In genomic region chr2:162053808-162054155, GRCh38 we compare ENCODE assay signal across 25 cellular contexts. TPM values are rescaled to one million over a fixed set of nuclear protein-coding genes. Genes with fewer than 3 reads are reported as not detected.
DNase-seq lines count a peak whose midpoint lies in the region; ATAC-seq and TF ChIP-seq lines count a peak whose summit lies in the region.
"Had no signal": no experiment of that assay in that cellular context is flagged by ENCODE, and none has a peak within 500 bp of the region (broad histone marks: within the 10 kb centered on the region; RNA-seq: fewer than 3 reads in every experiment).

No MANE protein-coding gene starts in this region.

- no peak for DNase-seq in CD4-positive, CD25-positive, alpha-beta regulatory T cell
- no peak for DNase-seq in mucosa of descending colon
- DNase-seq: 8988T; ACHN; BE2C; C1 segment of cervical spinal cord; CD4-positive, alpha-beta memory T cell; CD8-positive, alpha-beta memory T cell; COR-L47; DMS 273 treated with DMSO at 0.1 percent for 48 hours; DMS153; DMS53; DMS79; DND-41; EL; GDM1 had no signal

- intact Hi-C loops in mucosa of descending colon (cut with DNase I, micrococcal nuclease), result no loop called here

- H3K4me3 Mint-ChIP-seq in CD4-positive, CD25-positive, alpha-beta regulatory T cell, result no peak overlapping the region
- H3K4me3 Mint-ChIP-seq in stimulated activated memory B cell treated with anti-CD40 and anti-IgM and Interleukin-4, amounts not matched to agents 10 μg/mL and 1 μg/mL and 100 μg/mL, for 72 hours, result no peak overlapping the region
- H3K4me3 Mint-ChIP-seq: CD4-positive, alpha-beta memory T cell; CD8-positive, alpha-beta memory T cell had no signal

- TF ChIP-seq CTCF in C4-2B (conservative IDR thresholded peaks at IDR 0.05) (no peak), mucosa of descending colon (IDR thresholded peaks at IDR 0.05) (no peak)

- H3K27ac Mint-ChIP-seq in CD4-positive, CD25-positive, alpha-beta regulatory T cell, result peak overlapping the region in 2 of 3 donors; percentile 29 to 67
- H3K27ac Mint-ChIP-seq in stimulated activated memory B cell treated with anti-CD40 and anti-IgM and Interleukin-4, amounts not matched to agents 10 μg/mL and 1 μg/mL and 100 μg/mL, for 72 hours, result no peak overlapping the region

- no peaks in the 10 kb centered on the region for H3K4me1 ChIP-seq in CD4-positive, CD25-positive, alpha-beta regulatory T cell (ENCODE audit: control insufficient read depth, insufficient read depth, low read length, poor library complexity, severe bottlenecking)
- H3K4me1 ChIP-seq in mucosa of descending colon (ENCODE audit: low read depth), result no peaks in the 10 kb centered on the region
- H3K4me1 ChIP-seq: BE2C, BLaER1 had no signal

- ATAC-seq in CD4-positive, CD25-positive, alpha-beta regulatory T cell (ENCODE audit: low read depth in 2 of 2), result no peak
- peak; percentile 5 for ATAC-seq in esophagus mucosa
- peak; percentile 7 for ATAC-seq in mucosa of descending colon
- no peak for ATAC-seq in stimulated activated memory B cell treated with anti-CD40 and anti-IgM and Interleukin-4, amounts not matched to agents 10 μg/mL and 1 μg/mL and 100 μg/mL, for 72 hours
- ATAC-seq in HG02759 (IDR thresholded peaks at IDR 0.05; ENCODE audit: unreplicated experiment), result no peak
- ATAC-seq in GM18867 (IDR thresholded peaks at IDR 0.05; ENCODE audit: unreplicated experiment), result no peak
- no peak for ATAC-seq in GM19351 (IDR thresholded peaks at IDR 0.05; ENCODE audit: unreplicated experiment)
- ATAC-seq: GM12878 had no signal

- peaks cover 0 to 6% (median 0%) of the 10 kb centered on the region in 7 donors for H3K9me3 Mint-ChIP-seq in CD4-positive, CD25-positive, alpha-beta regulatory T cell
- H3K9me3 Mint-ChIP-seq in stimulated activated memory B cell treated with anti-CD40 and anti-IgM and Interleukin-4, amounts not matched to agents 10 μg/mL and 1 μg/mL and 100 μg/mL, for 72 hours, result peaks cover 6% of the 10 kb centered on the region
- H3K9me3 Mint-ChIP-seq: CD4-positive, alpha-beta memory T cell had no signal

- no peaks in the 10 kb centered on the region for H3K27me3 ChIP-seq in CD4-positive, CD25-positive, alpha-beta regulatory T cell (ENCODE audit: control insufficient read depth, insufficient read depth, low read length)
- H3K27me3 ChIP-seq: BE2C, BLaER1 had no signal

- no peaks in the 10 kb centered on the region for H3K27me3 Mint-ChIP-seq in CD4-positive, CD25-positive, alpha-beta regulatory T cell
- no peaks in the 10 kb centered on the region for H3K27me3 Mint-ChIP-seq in stimulated activated memory B cell treated with anti-CD40 and anti-IgM and Interleukin-4, amounts not matched to agents 10 μg/mL and 1 μg/mL and 100 μg/mL, for 72 hours
- H3K27me3 Mint-ChIP-seq: CD4-positive, alpha-beta memory T cell; CD8-positive, alpha-beta memory T cell had no signal

- H3K4me1 Mint-ChIP-seq in CD4-positive, CD25-positive, alpha-beta regulatory T cell, result peaks cover 17 to 68% (median 37%) of the 10 kb centered on the region in 4 donors
- peaks cover 2% of the 10 kb centered on the region for H3K4me1 Mint-ChIP-seq in stimulated activated memory B cell treated with anti-CD40 and anti-IgM and Interleukin-4, amounts not matched to agents 10 μg/mL and 1 μg/mL and 100 μg/mL, for 72 hours

- H3K36me3 ChIP-seq in CD4-positive, CD25-positive, alpha-beta regulatory T cell (ENCODE audit: control insufficient read depth, insufficient read depth, low read length), result no peaks in the 10 kb centered on the region
- no peaks in the 10 kb centered on the region for H3K36me3 ChIP-seq in mucosa of descending colon (ENCODE audit: low read depth)
- H3K36me3 ChIP-seq: BE2C, BLaER1 had no signal

- H3K36me3 Mint-ChIP-seq in CD4-positive, CD25-positive, alpha-beta regulatory T cell, result peaks cover 14% of the 10 kb centered on the region
- H3K36me3 Mint-ChIP-seq in stimulated activated memory B cell treated with anti-CD40 and anti-IgM and Interleukin-4, amounts not matched to agents 10 μg/mL and 1 μg/mL and 100 μg/mL, for 72 hours, result no peaks in the 10 kb centered on the region

- H3K9me3 ChIP-seq in CD4-positive, CD25-positive, alpha-beta regulatory T cell (ENCODE audit: control insufficient read depth in 2 of 2, low read length in 2 of 2), result peaks cover 0 to 6% of the 10 kb centered on the region in 2 experiments
- peaks cover 15% of the 10 kb centered on the region for H3K9me3 ChIP-seq in mucosa of descending colon
- H3K9me3 ChIP-seq: BE2C had no signal

- peak overlapping the region; percentile 27 for H3K27ac ChIP-seq in C4-2B
- H3K27ac ChIP-seq in CD4-positive, CD25-positive, alpha-beta regulatory T cell (ENCODE audit: insufficient read depth, low read length, poor library complexity, severe bottlenecking), result no peak overlapping the region
- H3K27ac ChIP-seq: BLaER1 had no signal

- H3K4me3 ChIP-seq in CD4-positive, CD25-positive, alpha-beta regulatory T cell (ENCODE audit: low read depth, low read length), result no peak overlapping the region
- no peak overlapping the region for H3K4me3 ChIP-seq in mucosa of descending colon
- H3K4me3 ChIP-seq: BLaER1, GM12878 had no signal

RNA-seq across cellular contexts. Expression of gene DPP4, which starts 20.2 kb away (rescaled TPM):
- 12.6 TPM for total RNA-seq in CD4-positive, CD25-positive, alpha-beta regulatory T cell
- 10 to 100 TPM; 22.3 to 40.8 (median 29.9) TPM for polyA plus RNA-seq in CD4-positive, CD25-positive, alpha-beta regulatory T cell
- total RNA-seq in esophagus mucosa, result 0.56 TPM
- 10 to 100 TPM; 11.4 to 18.3 (median 12.0) TPM for total RNA-seq in mucosa of descending colon
- total RNA-seq: G401 had no signal

Comparison
In these comparisons a context has a peak if more than half of its experiments do, and no peak if none do; other contexts are left out.
1. ATAC-seq: peak in esophagus mucosa (single experiment) and mucosa of descending colon (single experiment); none in CD4-positive, CD25-positive, alpha-beta regulatory T cell (0 of 2), stimulated activated memory B cell treated with anti-CD40 and anti-IgM and Interleukin-4, amounts not matched to agents 10 μg/mL and 1 μg/mL and 100 μg/mL, for 72 hours (single experiment), HG02759 (single experiment), GM18867 (single experiment) and GM19351 (single experiment).